ENCODE assay signal across 34 cellular contexts in the genomic region with DNA sequence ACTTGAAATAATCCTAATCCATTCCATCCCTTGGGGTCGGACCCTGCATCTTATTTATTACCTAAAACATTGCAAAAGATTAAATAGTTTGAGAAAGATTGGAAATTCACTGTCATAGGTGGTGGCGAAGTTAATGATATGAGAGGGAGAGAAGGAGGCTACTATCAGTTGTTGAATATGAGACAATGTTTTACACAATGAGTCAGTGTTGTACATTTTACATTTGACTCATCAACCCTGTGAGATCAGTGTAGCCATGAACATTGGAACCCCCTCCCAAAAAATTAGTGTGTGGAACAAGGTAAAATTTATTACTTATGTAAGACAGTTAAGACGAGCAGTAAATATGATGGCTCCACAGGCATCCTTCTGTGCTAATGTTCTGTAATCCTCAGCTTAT.
"Had no signal": no experiment of that assay in that cellular context is flagged by ENCODE, and none has a peak within 500 bp of the region (broad histone marks: within the 10 kb centered on the region; RNA-seq: fewer than 3 reads in every experiment).

No MANE protein-coding gene starts in this region.

- H3K9me3 ChIP-seq: MG63 had no signal

- H3K36me3 ChIP-seq: MG63 had no signal

- H3K27ac ChIP-seq: KMS-11 had no signal

- H3K4me3 ChIP-seq: MG63 had no signal

- DNase-seq: Karpas-422, Kasumi-1, MG63, MM.1S, MV-4-11, NCI-H1048, NCI-H1092, NCI-H1092 treated with DMSO at 0.1 percent for 48 hours, NCI-H1105, NCI-H1105 treated with DMSO at 0.1 percent for 48 hours, NCI-H1417, NCI-H1417 treated with DMSO at 0.1 percent for 48 hours, NCI-H1436, NCI-H1436 treated with DMSO at 0.1 percent for 48 hours, NCI-H146, NCI-H1694, NCI-H1694 treated with DMSO at 0.1 percent for 48 hours, NCI-H187, NCI-H187 treated with DMSO at 0.1 percent for 48 hours, NCI-H1930, NCI-H2029, NCI-H2029 treated with DMSO at 0.1 percent for 48 hours, NCI-H2081, NCI-H2081 treated with DMSO at 0.1 percent for 48 hours, NCI-H2107, NCI-H2171, NCI-H2171 treated with DMSO at 0.1 percent for 48 hours, NCI-H2227 treated with DMSO at 0.1 percent for 48 hours, NCI-H226, NCI-H345, NCI-H446, NCI-H446 treated with DMSO at 0.1 percent for 48 hours, NCI-H510A had no signal

- H3K27me3 ChIP-seq: MG63 had no signal
